Comparison of ENCODE assay signal across 2 cellular contexts in genomic region chr10:115914475-115914874, GRCh38.
TF ChIP-seq lines count a peak whose summit lies in the region.

No MANE protein-coding gene starts in this region.

TF ChIP-seq in HepG2, 621 proteins besides CTCF, POLR2A, EP300 and RAD21:
- TF ChIP-seq CREB1 (IDR thresholded peaks at IDR 0.05), result peak; percentile 67; the same call in 1 of the 2 replicates
- no peak for TF ChIP-seq CREB1 (CRISPR knock-in tag; IDR thresholded peaks at IDR 0.05)
- TF ChIP-seq HDAC6 (IDR thresholded peaks at IDR 0.05; ENCODE audit: low read depth, low read length), result no peak

TF ChIP-seq in IMR-90, 13 proteins besides CTCF, POLR2A, EP300 and RAD21:
- TF ChIP-seq RFX5 (IDR thresholded peaks at IDR 0.05; ENCODE audit: low read depth, low read length) (no peak), RCOR1 (IDR thresholded peaks at IDR 0.05; ENCODE audit: insufficient replicate concordance, low read length) (no peak), MAZ (IDR thresholded peaks at IDR 0.05; ENCODE audit: borderline replicate concordance, low read depth, low read length) (no peak), MAFK (IDR thresholded peaks at IDR 0.05; ENCODE audit: low read depth, low read length) (no peak), NFE2L2 (IDR thresholded peaks at IDR 0.05; ENCODE audit: low read depth, low read length) (no peak), SMC3 (IDR thresholded peaks at IDR 0.05; ENCODE audit: low read depth, low read length) (no peak), BHLHE40 (IDR thresholded peaks at IDR 0.05; ENCODE audit: low read depth, low read length) (no peak), CHD1 (IDR thresholded peaks at IDR 0.05; ENCODE audit: low read depth, low read length) (no peak), MXI1 (IDR thresholded peaks at IDR 0.05; ENCODE audit: borderline replicate concordance, low read depth, low read length) (no peak), CEBPB (IDR thresholded peaks at IDR 0.05; ENCODE audit: low read depth, low read length) (no peak), FOS (IDR thresholded peaks at IDR 0.05; ENCODE audit: low read depth, low read length) (no peak)
